16 cellular contexts compared by ENCODE assay signal in genomic region chr9:119027901-119028699, GRCh38.
DNase-seq lines count a peak whose midpoint lies in the region; ATAC-seq and TF ChIP-seq lines count a peak whose summit lies in the region.
"Had no signal": no experiment of that assay in that cellular context is flagged by ENCODE, and none has a peak within 500 bp of the region (broad histone marks: within the 10 kb centered on the region; RNA-seq: fewer than 3 reads in every experiment).

No MANE protein-coding gene starts in this region.

- H3K4me3 Mint-ChIP-seq in MCF 10A (ENCODE audit: unreplicated experiment) (no peak overlapping the region), neural progenitor cell (no peak overlapping the region), type B pancreatic cell (no peak overlapping the region)

- no peak for DNase-seq in breast epithelium (ENCODE audit: low spot score in 2 of 2)
- no peak for DNase-seq in MCF 10A (ENCODE audit: unreplicated experiment)
- DNase-seq in coronary artery (ENCODE audit: low spot score) = no peak
- DNase-seq in neural progenitor cell (ENCODE audit: low spot score) = no peak
- no peak for DNase-seq in type B pancreatic cell (ENCODE audit: extremely low spot score, unreplicated experiment)
- no peak for DNase-seq in osteoblast (ENCODE audit: insufficient read length, low spot score, missing footprints)
- DNase-seq in left colon = no peak
- DNase-seq: activated CD4-positive, alpha-beta T cell treated with anti-CD3 and anti-CD28 coated beads for 1 hour; NCI-H187 treated with DMSO at 0.1 percent for 48 hours; stimulated activated CD4-positive, alpha-beta T cell treated with anti-CD3 and anti-CD28 coated beads, Interleukin-4, amount 100 ng/mL, for 24 hours; T-helper 2 cell had no signal

- H3K9me3 ChIP-seq in breast epithelium (no peaks in the 10 kb centered on the region), neural progenitor cell (ENCODE audit: low read depth) (no peaks in the 10 kb centered on the region), osteoblast (ENCODE audit: low read depth, low read length) (no peaks in the 10 kb centered on the region)
- H3K9me3 ChIP-seq: BLaER1 treated with 17β-estradiol and CSF1 and Interleukin-3, amounts not matched to agents 10 nM and 100 nM; testis had no signal

- H3K79me2 ChIP-seq in neural progenitor cell (ENCODE audit: low read depth) (no peaks in the 10 kb centered on the region), osteoblast (ENCODE audit: insufficient read depth, low read length) (no peaks in the 10 kb centered on the region)
- H3K79me2 ChIP-seq: hepatocyte had no signal

- TF ChIP-seq CTCF in breast epithelium (IDR thresholded peaks at IDR 0.05) (peak in 1 of 3 donors; percentile 34), MCF 10A (IDR thresholded peaks at IDR 0.05; ENCODE audit: unreplicated experiment) (no peak), coronary artery (IDR thresholded peaks at IDR 0.05) (no peak), neural progenitor cell (IDR thresholded peaks at IDR 0.05) (peak; percentile 41), type B pancreatic cell (conservative IDR thresholded peaks at IDR 0.05) (peak; percentile 52), osteoblast (IDR thresholded peaks at IDR 0.05; ENCODE audit: extremely low read depth, low read depth, low read length) (no peak)

- CTCF ChIA-PET in MCF 10A (lab: Yijun Ruan, JAX) = no interaction called here

- H3F3A ChIP-seq in neural progenitor cell (ENCODE audit: low read depth) = no peaks in the 10 kb centered on the region

- no peak for ATAC-seq in left colon
- no peak for ATAC-seq in HG03521 (IDR thresholded peaks at IDR 0.05; ENCODE audit: unreplicated experiment)

- H3K27me3 ChIP-seq in breast epithelium (no peaks in the 10 kb centered on the region), neural progenitor cell (no peaks in the 10 kb centered on the region), osteoblast (ENCODE audit: insufficient read depth, low read length) (no peaks in the 10 kb centered on the region)
- H3K27me3 ChIP-seq: BLaER1 treated with 17β-estradiol and CSF1 and Interleukin-3, amounts not matched to agents 10 nM and 100 nM; hepatocyte; testis had no signal

- H3K4me1 ChIP-seq in breast epithelium (peaks cover 0 to 8% of the 10 kb centered on the region in 2 donors), neural progenitor cell (peaks cover 7% of the 10 kb centered on the region), osteoblast (ENCODE audit: insufficient read depth, low read length) (peaks cover 3% of the 10 kb centered on the region)

- no TSS peak for BruUV-seq in MCF 10A (replicated peaks; lab: Mats Ljungman, UMichigan)

- peaks cover 5% of the 10 kb centered on the region for H3K36me3 Mint-ChIP-seq in MCF 10A (ENCODE audit: insufficient read depth, unreplicated experiment)
- H3K36me3 Mint-ChIP-seq in neural progenitor cell = no peaks in the 10 kb centered on the region
- no peaks in the 10 kb centered on the region for H3K36me3 Mint-ChIP-seq in type B pancreatic cell

- H2AFZ ChIP-seq in neural progenitor cell (replicated peaks) (no peak overlapping the region), osteoblast (ENCODE audit: low read length) (no peak overlapping the region)
- H2AFZ ChIP-seq: hepatocyte had no signal

- H3K36me3 ChIP-seq in breast epithelium (no peaks in the 10 kb centered on the region), neural progenitor cell (no peaks in the 10 kb centered on the region), osteoblast (ENCODE audit: insufficient read depth, low read length) (no peaks in the 10 kb centered on the region)
- H3K36me3 ChIP-seq: BLaER1 treated with 17β-estradiol and CSF1 and Interleukin-3, amounts not matched to agents 10 nM and 100 nM had no signal

- POLR2A ChIA-PET in MCF 10A (lab: Yijun Ruan, JAX) = no interaction called here

- H4K20me1 ChIP-seq in neural progenitor cell (ENCODE audit: low read depth) (no peaks in the 10 kb centered on the region), osteoblast (ENCODE audit: insufficient read depth, low read length) (no peaks in the 10 kb centered on the region)
- H4K20me1 ChIP-seq: BLaER1 treated with 17β-estradiol and CSF1 and Interleukin-3, amounts not matched to agents 10 nM and 100 nM had no signal

- H3K27ac Mint-ChIP-seq in MCF 10A (ENCODE audit: low read depth, unreplicated experiment) (no peak overlapping the region), neural progenitor cell (no peak overlapping the region), type B pancreatic cell (no peak overlapping the region)

- TF ChIP-seq POLR2A in breast epithelium (IDR thresholded peaks at IDR 0.05) = no peak

- H3K27me3 Mint-ChIP-seq in MCF 10A (ENCODE audit: insufficient read depth, unreplicated experiment) = no peaks in the 10 kb centered on the region
- no peaks in the 10 kb centered on the region for H3K27me3 Mint-ChIP-seq in neural progenitor cell (ENCODE audit: insufficient read depth, low read depth)
- H3K27me3 Mint-ChIP-seq in type B pancreatic cell = no peaks in the 10 kb centered on the region

- H3K9ac ChIP-seq in neural progenitor cell = no peak overlapping the region
- H3K9ac ChIP-seq: BLaER1 treated with 17β-estradiol and CSF1 and Interleukin-3, amounts not matched to agents 10 nM and 100 nM had no signal

- H3K27ac ChIP-seq in breast epithelium (peak overlapping the region; percentile 88 to 89), coronary artery (peak overlapping the region; percentile 78 to 92), neural progenitor cell (no peak overlapping the region), osteoblast (ENCODE audit: low read depth, low read length) (no peak overlapping the region)
- H3K27ac ChIP-seq: BLaER1 treated with 17β-estradiol and CSF1 and Interleukin-3, amounts not matched to agents 10 nM and 100 nM had no signal

- intact Hi-C loops in breast epithelium (cut with DNase I; ENCODE audit: low total_unique reads) (no loop called here), MCF 10A (cut with micrococcal nuclease) (no loop called here), left colon (cut with DNase I, micrococcal nuclease) (no loop called here)

- H3K9me3 Mint-ChIP-seq in MCF 10A (ENCODE audit: unreplicated experiment) = peaks cover 31% of the 10 kb centered on the region
- peaks cover 3% of the 10 kb centered on the region for H3K9me3 Mint-ChIP-seq in neural progenitor cell
- no peaks in the 10 kb centered on the region for H3K9me3 Mint-ChIP-seq in type B pancreatic cell

- H3K4me1 Mint-ChIP-seq in MCF 10A (ENCODE audit: insufficient read depth, unreplicated experiment) = no peaks in the 10 kb centered on the region
- H3K4me1 Mint-ChIP-seq in neural progenitor cell = peaks cover 8% of the 10 kb centered on the region
- H3K4me1 Mint-ChIP-seq in type B pancreatic cell (ENCODE audit: unreplicated experiment) = no peaks in the 10 kb centered on the region

- no peak overlapping the region for H3K4me2 ChIP-seq in neural progenitor cell
- no peak overlapping the region for H3K4me2 ChIP-seq in osteoblast (ENCODE audit: insufficient read depth, low read length)
- H3K4me2 ChIP-seq: BLaER1 treated with 17β-estradiol and CSF1 and Interleukin-3, amounts not matched to agents 10 nM and 100 nM; hepatocyte had no signal

- H3K4me3 ChIP-seq in breast epithelium = no peak overlapping the region
- no peak overlapping the region for H3K4me3 ChIP-seq in coronary artery
- H3K4me3 ChIP-seq in neural progenitor cell = no peak overlapping the region
- no peak overlapping the region for H3K4me3 ChIP-seq in osteoblast (ENCODE audit: insufficient read depth, low read length)
- H3K4me3 ChIP-seq: BLaER1 treated with 17β-estradiol and CSF1 and Interleukin-3, amounts not matched to agents 10 nM and 100 nM; hepatocyte; skin epidermis; testis had no signal

Comparison
In these comparisons a context has a peak if more than half of its experiments do, and no peak if none do; other contexts are left out.
1. H3K27ac ChIP-seq: peak in breast epithelium (2 of 2) and coronary artery (2 of 2); none in neural progenitor cell (single experiment) and osteoblast (single experiment).
2. CTCF ChIP-seq: peak in neural progenitor cell (single experiment) and type B pancreatic cell (single experiment); none in MCF 10A (single experiment), coronary artery (single experiment) and osteoblast (single experiment).